ENCODE assay signal across 1 cellular context in genomic region chr1:145879775-145880174, GRCh38.
TF ChIP-seq lines count a peak whose summit lies in the region.

No MANE protein-coding gene starts in this region.

TF ChIP-seq in HEK293, 187 proteins besides CTCF, POLR2A, EP300 and RAD21:
- TF ChIP-seq PRDM4 (tag by site-specific recombination; IDR thresholded peaks at IDR 0.05) (0 out of 2 replicates have a peak, but pooled peaks have one; percentile 57), ZNF692 (tag by site-specific recombination; IDR thresholded peaks at IDR 0.05) (peak; percentile 80), ZBTB49 (tag by site-specific recombination; IDR thresholded peaks at IDR 0.05; ENCODE audit: low read depth) (no peak)
